20 cellular contexts compared by ENCODE assay signal in genomic region chr7:12581897-12582296, GRCh38. TPM values are rescaled to one million over a fixed set of nuclear protein-coding genes. Genes with fewer than 3 reads are reported as not detected.
DNase-seq lines count a peak whose midpoint lies in the region; ATAC-seq and TF ChIP-seq lines count a peak whose summit lies in the region.
"Had no signal": no experiment of that assay in that cellular context is flagged by ENCODE, and none has a peak within 500 bp of the region (broad histone marks: within the 10 kb centered on the region; RNA-seq: fewer than 3 reads in every experiment).

No MANE protein-coding gene starts in this region.

- H3K4me3 ChIP-seq in AG10803 (ENCODE audit: low read length) (no peak overlapping the region), epithelial cell of proximal tubule (ENCODE audit: low read depth, low read length) (no peak overlapping the region), retinal pigment epithelial cell (ENCODE audit: low read length) (no peak overlapping the region)
- H3K4me3 ChIP-seq: ovary, SJSA1, upper lobe of right lung had no signal

- no peak for TF ChIP-seq CTCF in AG10803 (conservative IDR thresholded peaks at IDR 0.05; ENCODE audit: low read length)
- TF ChIP-seq CTCF in epithelial cell of proximal tubule (conservative IDR thresholded peaks at IDR 0.05; ENCODE audit: low read depth, low read length), result no peak
- no peak for TF ChIP-seq CTCF in retinal pigment epithelial cell (conservative IDR thresholded peaks at IDR 0.05; ENCODE audit: low read depth, low read length)

- ATAC-seq in HG02981 (IDR thresholded peaks at IDR 0.05; ENCODE audit: unreplicated experiment) (no peak), GM19395 (IDR thresholded peaks at IDR 0.05; ENCODE audit: unreplicated experiment) (no peak)
- ATAC-seq: left ventricle myocardium superior, sciatic nerve, upper lobe of right lung had no signal

- DNase-seq in AG10803 (ENCODE audit: low read depth), result peak; percentile 79
- peak; percentile 7 for DNase-seq in HCEC 1CT
- DNase-seq in epithelial cell of proximal tubule (ENCODE audit: low read depth), result peak; percentile 70
- peak; percentile 61 for DNase-seq in retinal pigment epithelial cell (ENCODE audit: low read depth)
- DNase-seq in stimulated activated CD4-positive, alpha-beta T cell treated with anti-CD3 and anti-CD28 coated beads, Interleukin-15, amount 100 ng/mL, for 24 hours, result no peak
- DNase-seq: activated CD4-positive, alpha-beta T cell treated with anti-CD3 and anti-CD28 coated beads, Interleukin-2, amount 10 ng/mL, durations not matched to agents 7 days and 5 days; AML-193; CD8-positive, alpha-beta memory T cell; DMS53; GOT3; left ventricle myocardium superior; MM.1S; NCI-H1436; NCI-H524 treated with DMSO at 0.1 percent for 48 hours; ovary; upper lobe of right lung had no signal

RNA-seq across cellular contexts. Expression of gene SCIN, which starts 11.4 kb away (rescaled TPM):
- 5.1 and 6.3 TPM in 2 replicates for total RNA-seq in epithelial cell of proximal tubule
